ENCODE assay signal across 10 cellular contexts in genomic region chr15:57395292-57395691, GRCh38. TPM values are rescaled to one million over a fixed set of nuclear protein-coding genes. Genes with fewer than 3 reads are reported as not detected.
DNase-seq lines count a peak whose midpoint lies in the region.
"Had no signal": no experiment of that assay in that cellular context is flagged by ENCODE, and none has a peak within 500 bp of the region (broad histone marks: within the 10 kb centered on the region; RNA-seq: fewer than 3 reads in every experiment).

No MANE protein-coding gene starts in this region.

- no peak overlapping the region for H3K4me3 ChIP-seq in MG63

- H3K27ac Mint-ChIP-seq in activated T-helper 2 cell treated with anti-CD3 and anti-CD28 coated beads, Interferon-gamma antibody, Interleukin-2, Interleukin-4, amounts not matched to agents 10 μg/mL and 5 μg/mL and 100 μg/mL, durations not matched to agents 14 hours and 24 hours and 36 hours: no peak overlapping the region
- H3K27ac Mint-ChIP-seq: naive thymus-derived CD8-positive, alpha-beta T cell; T-helper 1 cell treated with Interleukin-12 subunit alpha and Interleukin-12 subunit beta and Interleukin-4 antibody, amounts not matched to agents 30 μg/mL and 1 μg/mL, for 36 hours had no signal

- H3K27me3 ChIP-seq in MG63: no peaks in the 10 kb centered on the region

- intact Hi-C loops in activated T-helper 2 cell treated with anti-CD3 and anti-CD28 coated beads, Interferon-gamma antibody, Interleukin-2, Interleukin-4, amounts not matched to agents 10 μg/mL and 5 μg/mL and 100 μg/mL, durations not matched to agents 14 hours and 24 hours and 36 hours (cut with micrococcal nuclease): no loop called here

- H3K27me3 Mint-ChIP-seq in activated T-helper 2 cell treated with anti-CD3 and anti-CD28 coated beads, Interferon-gamma antibody, Interleukin-2, Interleukin-4, amounts not matched to agents 10 μg/mL and 5 μg/mL and 100 μg/mL, durations not matched to agents 14 hours and 24 hours and 36 hours (ENCODE audit: low read depth): peaks cover 11% of the 10 kb centered on the region

- H3K4me1 Mint-ChIP-seq in activated T-helper 2 cell treated with anti-CD3 and anti-CD28 coated beads, Interferon-gamma antibody, Interleukin-2, Interleukin-4, amounts not matched to agents 10 μg/mL and 5 μg/mL and 100 μg/mL, durations not matched to agents 14 hours and 24 hours and 36 hours (ENCODE audit: low read depth): no peaks in the 10 kb centered on the region
- H3K4me1 Mint-ChIP-seq: naive thymus-derived CD8-positive, alpha-beta T cell had no signal

- DNase-seq in GM04503 (ENCODE audit: low read depth) (peak; percentile 85), MG63 (peak; percentile 89), epidermal melanocyte (ENCODE audit: insufficient read length, low spot score) (peak; percentile 38), non-pigmented ciliary epithelial cell (ENCODE audit: low read depth) (peak; percentile 61), NCI-H1694 (lab: John Stamatoyannopoulos, UW) (no peak), NCI-H1436 (lab: John Stamatoyannopoulos, UW) (no peak)
- no peak for DNase-seq in activated CD4-positive, alpha-beta T cell treated with anti-CD3 and anti-CD28 coated beads for 1 hour
- DNase-seq in activated T-helper 2 cell treated with anti-CD3 and anti-CD28 coated beads, Interferon-gamma antibody, Interleukin-2, Interleukin-4, amounts not matched to agents 10 μg/mL and 5 μg/mL and 100 μg/mL, durations not matched to agents 14 hours and 24 hours and 36 hours (ENCODE audit: low spot score): no peak
- DNase-seq: naive thymus-derived CD8-positive, alpha-beta T cell had no signal

- no peak overlapping the region for H3K4me3 Mint-ChIP-seq in activated T-helper 2 cell treated with anti-CD3 and anti-CD28 coated beads, Interferon-gamma antibody, Interleukin-2, Interleukin-4, amounts not matched to agents 10 μg/mL and 5 μg/mL and 100 μg/mL, durations not matched to agents 14 hours and 24 hours and 36 hours (ENCODE audit: low read depth)
- H3K4me3 Mint-ChIP-seq: naive thymus-derived CD8-positive, alpha-beta T cell; T-helper 1 cell treated with Interleukin-12 subunit alpha and Interleukin-12 subunit beta and Interleukin-4 antibody, amounts not matched to agents 30 μg/mL and 1 μg/mL, for 36 hours had no signal

- H3K9me3 ChIP-seq in MG63: no peaks in the 10 kb centered on the region

- no peaks in the 10 kb centered on the region for H3K36me3 ChIP-seq in MG63

- no peaks in the 10 kb centered on the region for H3K9me3 Mint-ChIP-seq in activated T-helper 2 cell treated with anti-CD3 and anti-CD28 coated beads, Interferon-gamma antibody, Interleukin-2, Interleukin-4, amounts not matched to agents 10 μg/mL and 5 μg/mL and 100 μg/mL, durations not matched to agents 14 hours and 24 hours and 36 hours
- H3K9me3 Mint-ChIP-seq: T-helper 1 cell treated with Interleukin-12 subunit alpha and Interleukin-12 subunit beta and Interleukin-4 antibody, amounts not matched to agents 30 μg/mL and 1 μg/mL, for 36 hours had no signal

- no peaks in the 10 kb centered on the region for H3K36me3 Mint-ChIP-seq in activated T-helper 2 cell treated with anti-CD3 and anti-CD28 coated beads, Interferon-gamma antibody, Interleukin-2, Interleukin-4, amounts not matched to agents 10 μg/mL and 5 μg/mL and 100 μg/mL, durations not matched to agents 14 hours and 24 hours and 36 hours (ENCODE audit: low read depth)
- H3K36me3 Mint-ChIP-seq: naive thymus-derived CD8-positive, alpha-beta T cell had no signal

RNA-seq across cellular contexts. Expression of gene CGNL1, which starts 19.0 kb away (rescaled TPM):
- total RNA-seq in MG63 (2014; rRNA removed; shearing (Covaris generic); ENCODE audit: low replicate concordance): 0.03 TPM in 1 of 2 replicates, not detected in the other
- not detected in 2 replicates for total RNA-seq in activated T-helper 2 cell treated with anti-CD3 and anti-CD28 coated beads, Interferon-gamma antibody, Interleukin-2, Interleukin-4, amounts not matched to agents 10 μg/mL and 5 μg/mL and 100 μg/mL, durations not matched to agents 14 hours and 24 hours and 36 hours
- total RNA-seq: naive thymus-derived CD8-positive, alpha-beta T cell had no signal

Comparison
In these comparisons a context has a peak if more than half of its experiments do, and no peak if none do; other contexts are left out.
1. DNase-seq: peak in GM04503 (single experiment), MG63 (single experiment), epidermal melanocyte (single experiment) and non-pigmented ciliary epithelial cell (single experiment); none in activated CD4-positive, alpha-beta T cell treated with anti-CD3 and anti-CD28 coated beads for 1 hour (single experiment), NCI-H1694 (single experiment), NCI-H1436 (single experiment) and activated T-helper 2 cell treated with anti-CD3 and anti-CD28 coated beads, Interferon-gamma antibody, Interleukin-2, Interleukin-4, amounts not matched to agents 10 μg/mL and 5 μg/mL and 100 μg/mL, durations not matched to agents 14 hours and 24 hours and 36 hours (single experiment).